ENCODE assay signal across 13 cellular contexts in the genomic region with DNA sequence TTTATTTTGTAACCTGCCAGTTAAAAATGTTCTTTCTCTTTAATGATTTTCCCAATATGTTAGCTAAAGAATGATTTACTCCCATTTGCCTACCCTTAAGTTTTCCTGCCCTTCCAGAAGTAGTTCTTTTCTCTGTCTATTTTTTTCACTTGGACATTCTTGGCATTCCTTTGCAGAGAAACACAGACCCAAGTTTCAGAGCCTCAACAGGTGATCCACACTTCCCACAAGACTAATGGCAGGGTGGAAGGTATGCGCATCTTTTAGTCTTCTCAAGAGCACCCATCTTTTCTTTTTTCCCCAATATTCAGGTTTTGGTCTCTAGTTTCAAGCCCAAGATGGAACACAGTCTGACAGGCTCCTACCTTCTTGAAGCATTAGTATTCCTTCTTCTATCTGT.
"Had no signal": no experiment of that assay in that cellular context is flagged by ENCODE, and none has a peak within 500 bp of the region (broad histone marks: within the 10 kb centered on the region; RNA-seq: fewer than 3 reads in every experiment).

No MANE protein-coding gene starts in this region.

- H3K27me3 Mint-ChIP-seq: activated CD8-positive, alpha-beta T cell treated with anti-CD3 and anti-CD28 coated beads for 36 hours; natural killer cell treated with Interleukin-12 subunit alpha and Interleukin-12 subunit beta and Interleukin-15 and Interleukin-18, amount 100 ng/mL, for 72 hours had no signal

- H3K9me3 Mint-ChIP-seq: activated CD8-positive, alpha-beta T cell treated with anti-CD3 and anti-CD28 coated beads for 36 hours had no signal

- H3K4me1 ChIP-seq: colonic mucosa, left lung, psoas muscle had no signal

- H3K27ac ChIP-seq: colonic mucosa, left lung, psoas muscle had no signal

- H3K9me3 ChIP-seq: colonic mucosa, left lung, psoas muscle had no signal

- H3K36me3 Mint-ChIP-seq: natural killer cell treated with Interleukin-12 subunit alpha and Interleukin-12 subunit beta and Interleukin-15 and Interleukin-18, amount 100 ng/mL, for 72 hours had no signal

- ATAC-seq: activated CD8-positive, alpha-beta T cell treated with anti-CD3 and anti-CD28 coated beads for 36 hours; left lung; natural killer cell treated with Interleukin-12 subunit alpha and Interleukin-12 subunit beta and Interleukin-15 and Interleukin-18, amount 100 ng/mL, for 72 hours; psoas muscle; sciatic nerve; SK-N-SH treated with all-trans-retinoic acid at 6 μM for 48 hours had no signal

- H3K36me3 ChIP-seq: colonic mucosa, left lung had no signal

- DNase-seq: activated CD8-positive, alpha-beta memory T cell treated with anti-CD3 and anti-CD28 coated beads, Interleukin-2, amount 50 U/mL, for 4 hours; activated CD8-positive, alpha-beta T cell treated with anti-CD3 and anti-CD28 coated beads for 36 hours; aorta; caudate nucleus; colonic mucosa; left lung; psoas muscle; stimulated activated CD4-positive, alpha-beta T cell treated with anti-CD3 and anti-CD28 coated beads, Interleukin-12 subunit alpha, Interleukin-12 subunit beta, amount 100 ng/mL, for 4 hours; stimulated activated naive CD4-positive, alpha-beta T cell; T-helper 2 cell had no signal

- H3K4me3 Mint-ChIP-seq: activated CD8-positive, alpha-beta T cell treated with anti-CD3 and anti-CD28 coated beads for 36 hours; natural killer cell treated with Interleukin-12 subunit alpha and Interleukin-12 subunit beta and Interleukin-15 and Interleukin-18, amount 100 ng/mL, for 72 hours had no signal

- H3K27me3 ChIP-seq: colonic mucosa, left lung had no signal

- H3K4me3 ChIP-seq: colonic mucosa, left lung, psoas muscle had no signal

- H3K27ac Mint-ChIP-seq: activated CD8-positive, alpha-beta T cell treated with anti-CD3 and anti-CD28 coated beads for 36 hours; natural killer cell treated with Interleukin-12 subunit alpha and Interleukin-12 subunit beta and Interleukin-15 and Interleukin-18, amount 100 ng/mL, for 72 hours had no signal
